ENCODE assay signal across 10 cellular contexts in the genomic region with DNA sequence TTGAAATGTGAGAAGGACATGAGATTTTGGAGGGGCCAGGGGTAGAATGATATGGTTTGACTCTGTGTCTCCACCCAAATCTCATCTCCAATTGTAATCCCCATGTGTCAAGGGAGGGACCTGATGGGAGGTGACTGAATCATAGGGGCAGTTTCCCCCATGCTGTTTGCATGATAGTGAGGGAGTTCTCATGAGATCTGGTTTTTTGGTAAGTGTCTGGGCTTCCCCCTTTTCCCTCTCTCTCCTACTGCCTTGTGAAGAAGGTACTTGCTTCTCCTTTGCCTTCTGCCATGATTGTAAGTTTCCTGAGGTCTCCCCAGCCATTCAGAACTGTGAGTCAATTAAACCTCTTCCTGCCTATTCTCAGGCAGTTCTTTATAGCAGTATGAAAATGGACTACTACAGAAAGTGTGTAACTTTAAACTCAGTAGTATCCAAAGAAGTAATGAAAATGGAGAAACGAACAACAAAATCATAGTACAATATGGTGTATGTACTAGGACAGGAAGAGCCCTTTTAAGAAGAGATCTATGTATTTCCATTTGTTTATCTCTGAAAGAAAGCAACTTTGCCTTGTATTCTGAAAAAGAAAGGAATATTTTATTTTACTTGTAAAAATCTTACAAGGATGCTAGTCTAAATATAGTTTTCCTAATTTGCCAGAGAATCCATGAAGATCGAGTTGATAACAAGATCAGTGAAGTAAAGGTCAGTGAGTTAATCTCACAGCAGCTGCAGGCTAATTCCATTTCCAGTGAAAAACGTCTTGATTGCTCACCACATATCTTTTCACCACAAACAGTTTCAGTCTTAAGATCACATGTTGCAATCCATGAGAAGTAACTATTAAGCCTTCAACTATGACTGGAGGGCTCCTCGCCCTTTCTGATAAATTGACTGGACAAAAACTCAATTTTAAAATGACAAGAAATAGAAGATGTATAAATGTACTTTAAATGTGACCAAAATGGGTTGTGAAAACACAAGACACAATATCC.
A peak's percentile ranks its signal among the peaks of the same experiment; 100 is the strongest.
DNase-seq lines count a peak whose midpoint lies in the region; ATAC-seq and FAIRE-seq lines count a peak whose summit lies in the region.
"Had no signal": no experiment of that assay in that cellular context is flagged by ENCODE, and none has a peak within 500 bp of the region (broad histone marks: within the 10 kb centered on the region; RNA-seq: fewer than 3 reads in every experiment).

No MANE protein-coding gene starts in this region.

- DNase-seq in stimulated activated CD4-positive, alpha-beta T cell treated with anti-CD3 and anti-CD28 coated beads, Interleukin-15, amount 100 ng/mL, for 24 hours = peak; percentile 12
- no peak for DNase-seq in stimulated activated CD4-positive, alpha-beta T cell treated with anti-CD3 and anti-CD28 coated beads, Interleukin-2, amount 100 ng/mL, for 24 hours
- peak; percentile 93 for DNase-seq in adipocyte (ENCODE audit: low read depth)
- DNase-seq in NCI-H2171 (lab: John Stamatoyannopoulos, UW) = no peak
- DNase-seq: DMS 273 treated with DMSO at 0.1 percent for 48 hours, KBM-7 had no signal

- H3K4me3 ChIP-seq in adipocyte (ENCODE audit: low read length) = peak overlapping the region; percentile 46

- H3K9ac ChIP-seq in adipocyte (ENCODE audit: low read length) = peak overlapping the region; percentile 65

- H3K27me3 ChIP-seq in adipocyte (replicated peaks; ENCODE audit: control insufficient read depth, insufficient read depth, low read length) = no peaks in the 10 kb centered on the region

- ATAC-seq in GM18511 (IDR thresholded peaks at IDR 0.05; ENCODE audit: unreplicated experiment) = no peak
- ATAC-seq in GM21423 (IDR thresholded peaks at IDR 0.05; ENCODE audit: unreplicated experiment) = no peak
- no peak for ATAC-seq in HG02840 (IDR thresholded peaks at IDR 0.05; ENCODE audit: low FRiP score, unreplicated experiment)

- H3K36me3 ChIP-seq in adipocyte (ENCODE audit: control insufficient read depth, insufficient read depth, low read length, severe bottlenecking) = peaks cover 22% of the 10 kb centered on the region

- peak; percentile 36 for FAIRE-seq in islet of Langerhans (lab: Jason Lieb, UNC)

- peaks cover 8% of the 10 kb centered on the region for H3K9me3 ChIP-seq in adipocyte (ENCODE audit: control insufficient read depth, low read length)

- peaks cover 21% of the 10 kb centered on the region for H3K4me1 ChIP-seq in adipocyte (ENCODE audit: control insufficient read depth, insufficient read depth, low read length)

Comparison
In these comparisons a context has a peak if more than half of its experiments do, and no peak if none do; other contexts are left out.
1. DNase-seq: peak in stimulated activated CD4-positive, alpha-beta T cell treated with anti-CD3 and anti-CD28 coated beads, Interleukin-15, amount 100 ng/mL, for 24 hours (single experiment) and adipocyte (single experiment); none in stimulated activated CD4-positive, alpha-beta T cell treated with anti-CD3 and anti-CD28 coated beads, Interleukin-2, amount 100 ng/mL, for 24 hours (0 of 2) and NCI-H2171 (single experiment).